ENCODE assay signal across 8 cellular contexts in the genomic region with DNA sequence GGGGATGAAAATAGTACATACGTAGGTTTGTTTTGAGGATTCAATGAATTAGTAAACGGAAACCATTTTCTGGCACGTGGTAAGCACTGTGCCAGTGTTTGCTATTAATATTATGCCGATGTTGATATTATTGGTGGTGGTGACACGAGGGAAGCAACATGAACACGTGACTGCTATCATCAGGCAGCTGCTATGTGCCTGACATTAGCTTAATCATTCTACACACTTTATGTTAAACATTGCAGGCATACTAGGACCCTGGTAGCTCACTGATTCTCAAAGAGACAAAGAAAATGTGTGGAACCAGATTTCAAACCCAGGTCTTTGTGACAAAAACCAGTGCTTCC. TPM values are rescaled to one million over a fixed set of nuclear protein-coding genes. Genes with fewer than 3 reads are reported as not detected.
DNase-seq lines count a peak whose midpoint lies in the region; ATAC-seq and TF ChIP-seq lines count a peak whose summit lies in the region.

No MANE protein-coding gene starts in this region.

- DNase-seq in right atrium auricular region (ENCODE audit: low spot score) (no peak), Right ventricle myocardium superior (no peak), adipocyte (ENCODE audit: low read depth) (no peak), lung (ENCODE audit: low spot score) (no peak), ACHN (no peak), HuH-7.5 (ENCODE audit: low spot score) (no peak), retina (no peak), AG08395 (ENCODE audit: low spot score) (no peak)

- ATAC-seq in Right ventricle myocardium superior (ENCODE audit: poor library complexity) (no peak), lung (ENCODE audit: insufficient read depth, low FRiP score) (no peak)

- intact Hi-C loops in Right ventricle myocardium superior (cut with DNase I), result loop anchor here (5.0 kb wide), 1 partner anchor 108 kb away; a partner anchor contains a TSS

- H3K36me3 ChIP-seq in right atrium auricular region (peaks cover 17% of the 10 kb centered on the region), adipocyte (ENCODE audit: control insufficient read depth, insufficient read depth, low read length, severe bottlenecking) (peaks cover 19% of the 10 kb centered on the region), lung (ENCODE audit: control insufficient read depth in 2 of 2, insufficient read depth in 2 of 2, low read length in 2 of 2) (peaks cover 15 to 17% of the 10 kb centered on the region in 2 donors)

- peak overlapping the region; percentile 96 for H3K9ac ChIP-seq in adipocyte (ENCODE audit: low read length)

- 5 to 8% methylated on average over 6 of the region's 6 CpGs for WGBS in lung, 2 donors

- in situ Hi-C loops in ACHN (cut with HindIII; ENCODE audit: low pct_ligation_motif_present, low pct_unique_long_range_greater_than_20kb, low sequenced_read_pairs), result no loop called here

- H3K27me3 ChIP-seq in right atrium auricular region (no peaks in the 10 kb centered on the region), adipocyte (replicated peaks; ENCODE audit: control insufficient read depth, insufficient read depth, low read length) (no peaks in the 10 kb centered on the region), lung (ENCODE audit: control insufficient read depth, insufficient read depth) (no peaks in the 10 kb centered on the region)

- H3K9me3 ChIP-seq in right atrium auricular region (no peaks in the 10 kb centered on the region), adipocyte (ENCODE audit: control insufficient read depth, low read length) (no peaks in the 10 kb centered on the region), lung (ENCODE audit: control insufficient read depth in 2 of 2, insufficient read depth in 1 of 2, low read length in 1 of 2) (no peaks in the 10 kb centered on the region)

- H3K27ac ChIP-seq in right atrium auricular region, result peak overlapping the region; percentile 94 to 96
- H3K27ac ChIP-seq in lung (ENCODE audit: low read depth in 1 of 2, low read length in 1 of 2), result peak overlapping the region; percentile 70 to 92

- TF ChIP-seq CTCF in right atrium auricular region (IDR thresholded peaks at IDR 0.05), result no peak
- no peak for TF ChIP-seq CTCF in lung (IDR thresholded peaks at IDR 0.05; ENCODE audit: control extremely low read depth, extremely low read depth)

- H3K4me1 ChIP-seq in right atrium auricular region (peaks cover 0 to 47% of the 10 kb centered on the region in 2 donors), adipocyte (ENCODE audit: control insufficient read depth, insufficient read depth, low read length) (peaks cover 26% of the 10 kb centered on the region), lung (ENCODE audit: control insufficient read depth in 2 of 2, insufficient read depth in 2 of 2, low read length in 2 of 2) (peaks cover 7 to 30% of the 10 kb centered on the region in 2 donors)

- H3K4me3 ChIP-seq in right atrium auricular region (peak overlapping the region; percentile 87 to 88), adipocyte (ENCODE audit: low read length) (peak overlapping the region; percentile 93), lung (peak overlapping the region; percentile 83)

RNA-seq across cellular contexts. Expression of a gene that starts 0.7 kb away (rescaled TPM):
- total RNA-seq in right atrium auricular region (10 to 100 TPM; 20.4 to 25.0 TPM), Right ventricle myocardium superior (23.2 TPM), lung (10 to 100 TPM; 15.6 to 17.6 TPM)
- 10 to 100 TPM in 1 of 2 donors, 1 to 10 TPM in 1; 8.5 to 11.8 TPM for polyA plus RNA-seq in lung

RNA-seq across cellular contexts. Expression of a gene that starts 0.8 kb away (rescaled TPM):
- total RNA-seq in right atrium auricular region (10 to 100 TPM in 1 of 2 donors, 1 to 10 TPM in 1; 6.8 to 10.8 TPM), Right ventricle myocardium superior (8.3 TPM), lung (10 to 100 TPM; 31.6 to 48.5 TPM)
- 10 to 100 TPM; 14.0 to 15.1 TPM for polyA plus RNA-seq in lung

RNA-seq across cellular contexts. Expression of a gene that starts 27.9 kb away (rescaled TPM):
- total RNA-seq in right atrium auricular region, result 10 to 100 TPM; 15.4 TPM
- 23.9 TPM for total RNA-seq in Right ventricle myocardium superior
- total RNA-seq in lung, result 10 to 100 TPM; 25.5 to 37.2 TPM
- polyA plus RNA-seq in lung, result 10 to 100 TPM; 18.4 to 23.5 TPM

RNA-seq across cellular contexts. Expression of a gene that starts 55.3 kb away (rescaled TPM):
- total RNA-seq in right atrium auricular region, result under 1 TPM; 0.11 to 0.71 TPM
- total RNA-seq in Right ventricle myocardium superior, result not detected
- total RNA-seq in lung, result 1 to 10 TPM in 1 of 2 donors, under 1 TPM in 1; 0.31 to 1.4 TPM
- polyA plus RNA-seq in lung, result 1 to 10 TPM in 1 of 2 donors, under 1 TPM in 1; 0.45 to 1.6 TPM
